ENCODE assay signal across 9 cellular contexts in the genomic region with DNA sequence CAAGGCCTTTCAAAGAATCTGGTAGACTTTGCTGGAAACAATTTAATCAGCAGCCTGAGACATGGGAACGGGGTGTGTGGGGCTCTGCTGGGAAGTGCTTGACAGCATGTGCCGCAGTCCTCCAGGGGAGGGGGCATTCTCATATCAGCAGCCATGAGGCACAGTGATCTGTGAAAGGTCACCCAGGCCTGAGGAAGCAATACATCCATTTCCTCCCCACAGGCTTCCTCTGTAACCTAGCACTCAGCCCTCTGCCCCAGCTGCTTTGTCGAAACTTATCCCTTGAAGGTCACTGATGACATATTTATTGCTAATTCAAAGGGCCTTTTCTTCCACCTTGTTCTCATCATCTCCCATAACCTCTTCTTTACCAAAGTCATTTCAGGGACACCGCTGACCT.
A peak's percentile ranks its signal among the peaks of the same experiment; 100 is the strongest.
DNase-seq lines count a peak whose midpoint lies in the region; ATAC-seq and TF ChIP-seq lines count a peak whose summit lies in the region.
"Had no signal": no experiment of that assay in that cellular context is flagged by ENCODE, and none has a peak within 500 bp of the region (broad histone marks: within the 10 kb centered on the region; RNA-seq: fewer than 3 reads in every experiment).

No MANE protein-coding gene starts in this region.

- intact Hi-C loops in transverse colon (cut with DNase I; ENCODE audit: low total_unique reads): no loop called here

- in situ Hi-C loops in transverse colon (cut with MboI; ENCODE audit: low pct_ligation_motif_present in 1 of 4, low pct_unique_long_range_greater_than_20kb in 1 of 4, low sequenced_read_pairs in 3 of 4): no loop called here

- H3K36me3 Mint-ChIP-seq in central memory CD8-positive, alpha-beta T cell (ENCODE audit: insufficient read depth): peaks cover under 1% of the 10 kb centered on the region

- DNase-seq in GM10248 (ENCODE audit: extremely low spot score) (peak; percentile 32), MM.1S (peak; percentile 16), HuH-7 (ENCODE audit: low spot score) (no peak), NCI-H1694 treated with DMSO at 0.1 percent for 48 hours (lab: John Stamatoyannopoulos, UW) (no peak), transverse colon (no peak)
- no peak for DNase-seq in central memory CD8-positive, alpha-beta T cell (ENCODE audit: low spot score in 2 of 2)
- DNase-seq: lower lobe of right lung had no signal

- peaks cover 21% of the 10 kb centered on the region for H3F3A ChIP-seq in MM.1S (ENCODE audit: insufficient read depth, low read length)

- H3K4me1 Mint-ChIP-seq in central memory CD8-positive, alpha-beta T cell: peaks cover 60% of the 10 kb centered on the region

- TF ChIP-seq CTCF in GM10248 (IDR thresholded peaks at IDR 0.05; ENCODE audit: control extremely low read depth, extremely low read depth, low read depth, missing control alignments): no peak
- TF ChIP-seq CTCF in MM.1S (IDR thresholded peaks at IDR 0.05; ENCODE audit: low read length): no peak
- no peak for TF ChIP-seq CTCF in transverse colon (IDR thresholded peaks at IDR 0.05)

- no peak for TF ChIP-seq POLR2A in transverse colon (IDR thresholded peaks at IDR 0.05)

- CTCF ChIA-PET in GM10248 (lab: Yijun Ruan, JAX): interaction anchor here (0.8 to 1.4 kb wide), 5 partner anchors 9 to 266 kb away, joined by 3 to 6 read pairs (median 3); no protein-coding TSS in a partner anchor

- peak overlapping the region; percentile 79 for H3K27ac Mint-ChIP-seq in central memory CD8-positive, alpha-beta T cell (ENCODE audit: low read depth)

- H3K9me2 ChIP-seq in MM.1S (replicated peaks; ENCODE audit: insufficient read depth, low read length): no peaks in the 10 kb centered on the region

- H3K9ac ChIP-seq in MM.1S (ENCODE audit: low read length): no peak overlapping the region

- H3K27ac ChIP-seq in MM.1S (ENCODE audit: low read length) (no peak overlapping the region), transverse colon (no peak overlapping the region)
- H3K27ac ChIP-seq: lower lobe of right lung had no signal

- no peaks in the 10 kb centered on the region for H3K9me3 Mint-ChIP-seq in central memory CD8-positive, alpha-beta T cell

- no peaks in the 10 kb centered on the region for H4K20me1 ChIP-seq in MM.1S (ENCODE audit: insufficient read depth, low read length)

- whole genome bisulfite sequencing in transverse colon (ENCODE audit: low coverage in 1 of 2), 2 donors: 74 to 88% methylated on average over 1 to 4 of the region's 4 CpGs

- no peaks in the 10 kb centered on the region for H3K27me3 ChIP-seq in MM.1S (replicated peaks; ENCODE audit: insufficient read depth, low read length)
- no peaks in the 10 kb centered on the region for H3K27me3 ChIP-seq in transverse colon

- H3K4me2 ChIP-seq in MM.1S (ENCODE audit: low read depth, low read length): no peak overlapping the region

- H3K79me2 ChIP-seq in MM.1S (ENCODE audit: low read length): 0 out of 2 replicates have a peak, but pooled peaks cover 4% of the 10 kb centered on the region

- H3K27me3 Mint-ChIP-seq in central memory CD8-positive, alpha-beta T cell: no peaks in the 10 kb centered on the region

- H3K9me3 ChIP-seq in MM.1S (replicated peaks; ENCODE audit: insufficient read depth, low read length) (no peaks in the 10 kb centered on the region), transverse colon (no peaks in the 10 kb centered on the region)
- H3K9me3 ChIP-seq: lower lobe of right lung had no signal

- peaks cover 63% of the 10 kb centered on the region for H3K4me1 ChIP-seq in MM.1S (ENCODE audit: low read length)
- peaks cover 0 to under 1% (median 0%) of the 10 kb centered on the region in 4 donors for H3K4me1 ChIP-seq in transverse colon

- no peak overlapping the region for H3K4me3 Mint-ChIP-seq in central memory CD8-positive, alpha-beta T cell

- no peak overlapping the region for H2AFZ ChIP-seq in MM.1S (ENCODE audit: low read length)

- H3K36me3 ChIP-seq in MM.1S (replicated peaks; ENCODE audit: insufficient read depth, low read length) (no peaks in the 10 kb centered on the region), transverse colon (no peaks in the 10 kb centered on the region)
- H3K36me3 ChIP-seq: lower lobe of right lung had no signal

- POLR2A ChIA-PET in GM10248 (lab: Yijun Ruan, JAX): no interaction called here

- TF ChIP-seq EP300 in transverse colon (IDR thresholded peaks at IDR 0.05; ENCODE audit: low read depth): no peak

- H3K4me3 ChIP-seq in MM.1S (ENCODE audit: low read length): no peak overlapping the region
- H3K4me3 ChIP-seq in transverse colon: no peak overlapping the region
- H3K4me3 ChIP-seq: lower lobe of right lung had no signal

- ATAC-seq in GM19452 (IDR thresholded peaks at IDR 0.05; ENCODE audit: unreplicated experiment) (peak; percentile 83), GM18858 (IDR thresholded peaks at IDR 0.05; ENCODE audit: unreplicated experiment) (no peak)
- ATAC-seq in central memory CD8-positive, alpha-beta T cell (replicated peaks; ENCODE audit: extremely low read depth, poor library complexity, severe bottlenecking): no peak
- ATAC-seq: lower lobe of right lung had no signal

Comparison
In these comparisons a context has a peak if more than half of its experiments do, and no peak if none do; other contexts are left out.
1. DNase-seq: peak in GM10248 (single experiment) and MM.1S (single experiment); none in central memory CD8-positive, alpha-beta T cell (0 of 2), HuH-7 (single experiment), NCI-H1694 treated with DMSO at 0.1 percent for 48 hours (single experiment) and transverse colon (single experiment).